Comparison of ENCODE assay signal across 22 cellular contexts in genomic region chrX:6667048-6667768, GRCh38.
DNase-seq lines count a peak whose midpoint lies in the region; ATAC-seq and TF ChIP-seq lines count a peak whose summit lies in the region.
"Had no signal": no experiment of that assay in that cellular context is flagged by ENCODE, and none has a peak within 500 bp of the region (broad histone marks: within the 10 kb centered on the region; RNA-seq: fewer than 3 reads in every experiment).

No MANE protein-coding gene starts in this region.

- peak; percentile 77 for ATAC-seq in GM19351 (IDR thresholded peaks at IDR 0.05; ENCODE audit: unreplicated experiment)
- ATAC-seq in GM21737 (IDR thresholded peaks at IDR 0.05; ENCODE audit: unreplicated experiment) = no peak
- ATAC-seq: activated CD8-positive, alpha-beta T cell treated with anti-CD3 and anti-CD28 coated beads for 36 hours; effector memory CD8-positive, alpha-beta T cell; naive thymus-derived CD8-positive, alpha-beta T cell; Panc1; psoas muscle had no signal

- peak; percentile 2 for DNase-seq in Caki2 (ENCODE audit: low read depth)
- peak; percentile 2 for DNase-seq in NB4 (ENCODE audit: low read depth)
- DNase-seq in epithelial cell of prostate (ENCODE audit: low read depth, low spot score) = peak; percentile 49
- DNase-seq in amygdala (lab: John Stamatoyannopoulos, UW) = no peak
- DNase-seq in NCI-H226 = no peak
- DNase-seq in osteoblast (ENCODE audit: insufficient read length, low spot score, missing footprints) = no peak
- DNase-seq: activated CD8-positive, alpha-beta T cell treated with anti-CD3 and anti-CD28 coated beads for 36 hours; DMS79; effector memory CD8-positive, alpha-beta T cell; foreskin fibroblast; naive thymus-derived CD8-positive, alpha-beta T cell; NCI-H1417 treated with DMSO at 0.1 percent for 48 hours; NCI-H510A; psoas muscle; SW 1271; uterus had no signal

- no peak overlapping the region for H3K4me3 ChIP-seq in NB4 (ENCODE audit: low read depth, low read length)
- no peak overlapping the region for H3K4me3 ChIP-seq in osteoblast (ENCODE audit: insufficient read depth, low read length)
- H3K4me3 ChIP-seq: lung, psoas muscle, uterus had no signal

- in situ Hi-C loops in Caki2 (cut with HindIII; ENCODE audit: low pct_unique_long_range_greater_than_20kb, low sequenced_read_pairs) = no loop called here

- no peaks in the 10 kb centered on the region for H3K9me3 ChIP-seq in osteoblast (ENCODE audit: low read depth, low read length)
- H3K9me3 ChIP-seq: psoas muscle, uterus had no signal

- no peak for TF ChIP-seq POLR2A in NB4 (IDR thresholded peaks at IDR 0.05; ENCODE audit: extremely low read depth, insufficient read length)

- H3K27ac ChIP-seq in epithelial cell of prostate = peak overlapping the region; percentile 57
- no peak overlapping the region for H3K27ac ChIP-seq in osteoblast (ENCODE audit: low read depth, low read length)
- H3K27ac ChIP-seq: KMS-11, psoas muscle, uterus, VCaP had no signal

- no peaks in the 10 kb centered on the region for H3K27me3 ChIP-seq in osteoblast (ENCODE audit: insufficient read depth, low read length)
- H3K27me3 ChIP-seq: uterus had no signal

- H3K36me3 ChIP-seq in osteoblast (ENCODE audit: insufficient read depth, low read length) = no peaks in the 10 kb centered on the region
- H3K36me3 ChIP-seq: uterus had no signal

- H3K4me2 ChIP-seq in osteoblast (ENCODE audit: insufficient read depth, low read length) = no peak overlapping the region
- H3K4me2 ChIP-seq: KMS-11 had no signal

- no peaks in the 10 kb centered on the region for H3K4me1 ChIP-seq in osteoblast (ENCODE audit: insufficient read depth, low read length)
- H3K4me1 ChIP-seq: psoas muscle, uterus had no signal

- H2AFZ ChIP-seq in osteoblast (ENCODE audit: low read length) = no peak overlapping the region

- no peaks in the 10 kb centered on the region for H3K79me2 ChIP-seq in osteoblast (ENCODE audit: insufficient read depth, low read length)

- TF ChIP-seq CTCF in NB4 (IDR thresholded peaks at IDR 0.05; ENCODE audit: low read depth, low read length) = no peak
- TF ChIP-seq CTCF in osteoblast (IDR thresholded peaks at IDR 0.05; ENCODE audit: extremely low read depth, low read depth, low read length) = no peak

- no peaks in the 10 kb centered on the region for H4K20me1 ChIP-seq in osteoblast (ENCODE audit: insufficient read depth, low read length)

Comparison
In these comparisons a context has a peak if more than half of its experiments do, and no peak if none do; other contexts are left out.
1. DNase-seq: peak in Caki2 (single experiment), NB4 (single experiment) and epithelial cell of prostate (single experiment); none in amygdala (0 of 56), NCI-H226 (single experiment) and osteoblast (single experiment).